ENCODE assay signal across 1 cellular context in the genomic region with DNA sequence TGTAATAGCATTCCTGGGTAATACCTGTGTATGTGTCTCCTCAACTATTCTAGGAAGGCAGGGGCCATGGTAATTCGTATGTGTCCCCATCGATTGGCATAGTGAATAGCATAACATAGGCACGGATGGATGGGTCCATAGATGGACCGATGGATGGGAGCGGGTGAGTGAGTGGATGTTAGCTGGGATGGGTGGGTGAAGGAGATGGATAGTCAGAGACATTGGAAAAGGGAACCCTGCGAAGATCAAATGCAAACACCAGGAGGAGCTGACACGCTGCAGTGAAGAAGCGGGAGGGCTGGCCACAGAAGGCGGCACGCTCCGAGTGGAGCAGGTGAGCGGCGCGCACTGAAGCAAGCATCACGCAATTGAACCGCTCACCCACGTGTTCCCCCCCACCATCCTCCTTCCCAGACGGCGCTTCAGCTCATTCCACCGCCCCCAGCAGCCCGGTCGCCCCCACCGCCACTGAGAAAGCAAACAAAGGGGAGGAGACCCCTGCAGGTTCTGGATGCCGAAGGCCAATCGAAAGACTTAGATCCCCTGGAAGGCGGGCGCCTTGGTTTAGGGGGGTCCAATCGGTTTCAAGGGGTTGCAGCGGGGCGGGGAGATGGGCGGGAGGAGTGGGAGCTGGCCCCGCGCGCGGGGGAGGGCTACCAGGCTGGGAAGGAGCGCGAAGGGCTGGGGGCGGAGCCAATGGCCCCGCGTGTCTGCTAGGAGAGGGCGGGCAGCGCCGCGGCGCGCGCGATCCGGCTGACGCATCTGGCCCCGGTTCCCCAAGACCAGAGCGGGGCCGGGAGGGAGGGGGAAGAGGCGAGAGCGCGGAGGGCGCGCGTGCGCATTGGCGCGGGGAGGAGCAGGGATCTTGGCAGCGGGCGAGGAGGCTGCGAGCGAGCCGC.
A peak's percentile ranks its signal among the peaks of the same experiment; 100 is the strongest.
TF ChIP-seq lines count a peak whose summit lies in the region.

A gene (plus strand): TSS at position 839 of the 899 bp plus-strand sequence. CDS start 90 bp downstream, outside the sequence.

TF ChIP-seq in HEK293, 187 proteins besides CTCF, POLR2A, EP300 and RAD21 (continued from another document and continues in another):
- TF ChIP-seq ZNF16 (tag by site-specific recombination; IDR thresholded peaks at IDR 0.05; ENCODE audit: low read depth) (no peak), ZNF416 (tag by site-specific recombination; IDR thresholded peaks at IDR 0.05) (no peak), ZNF24 (tag by site-specific recombination; IDR thresholded peaks at IDR 0.05) (peak; percentile 87), ZNF529 (tag by site-specific recombination; IDR thresholded peaks at IDR 0.05; ENCODE audit: insufficient replicate concordance) (no peak), ZNF76 (tag by site-specific recombination; IDR thresholded peaks at IDR 0.05; ENCODE audit: borderline replicate concordance, low read depth) (peak; percentile 69), ZNF549 (tag by site-specific recombination; IDR thresholded peaks at IDR 0.05) (no peak), ZNF311 (tag by site-specific recombination; IDR thresholded peaks at IDR 0.05; ENCODE audit: borderline replicate concordance) (no peak), FEZF1 (tag by site-specific recombination; IDR thresholded peaks at IDR 0.05) (0 out of 2 replicates have a peak, but pooled peaks have one; percentile 20), ZNF664 (tag by site-specific recombination; IDR thresholded peaks at IDR 0.05) (no peak), ZNF132 (tag by site-specific recombination; IDR thresholded peaks at IDR 0.05; ENCODE audit: borderline replicate concordance) (no peak), ZNF560 (tag by site-specific recombination; IDR thresholded peaks at IDR 0.05; ENCODE audit: borderline replicate concordance) (no peak), ZBTB1 (tag by site-specific recombination; IDR thresholded peaks at IDR 0.05) (peak; percentile 49; the same call in 1 of the 2 replicates), KLF10 (tag by site-specific recombination; IDR thresholded peaks at IDR 0.05) (peak; percentile 22; the same call in 1 of the 2 replicates), ZNF501 (tag by site-specific recombination; IDR thresholded peaks at IDR 0.05) (peak; percentile 71; the same call in 1 of the 2 replicates), ZNF433 (tag by site-specific recombination; IDR thresholded peaks at IDR 0.05; ENCODE audit: low read depth) (no peak), HOXC10 (CRISPR knock-in tag; IDR thresholded peaks at IDR 0.05) (no peak), MYNN (tag by site-specific recombination; IDR thresholded peaks at IDR 0.05; ENCODE audit: borderline replicate concordance) (no peak), YY1 (tag by site-specific recombination; IDR thresholded peaks at IDR 0.05) (no peak), ZNF394 (tag by site-specific recombination; IDR thresholded peaks at IDR 0.05; ENCODE audit: borderline replicate concordance) (peak; percentile 97), ZNF239 (tag by site-specific recombination; IDR thresholded peaks at IDR 0.05) (no peak), ZNF600 (tag by site-specific recombination; IDR thresholded peaks at IDR 0.05) (peak; percentile 94), ZNF830 (tag by site-specific recombination; IDR thresholded peaks at IDR 0.05; ENCODE audit: low read depth) (no peak), ZNF366 (tag by site-specific recombination; conservative IDR thresholded peaks at IDR 0.05) (peak; percentile 97), ZNF791 (tag by site-specific recombination; IDR thresholded peaks at IDR 0.05) (no peak), ZNF350 (tag by site-specific recombination; IDR thresholded peaks at IDR 0.05) (no peak), GLI2 (tag by site-specific recombination; IDR thresholded peaks at IDR 0.05; ENCODE audit: borderline replicate concordance, low read depth) (no peak), ZNF626 (tag by site-specific recombination; IDR thresholded peaks at IDR 0.05) (no peak), ZNF169 (tag by site-specific recombination; IDR thresholded peaks at IDR 0.05) (no peak), ZNF114 (tag by site-specific recombination; IDR thresholded peaks at IDR 0.05) (no peak)
- TF ChIP-seq, protein P1, sequence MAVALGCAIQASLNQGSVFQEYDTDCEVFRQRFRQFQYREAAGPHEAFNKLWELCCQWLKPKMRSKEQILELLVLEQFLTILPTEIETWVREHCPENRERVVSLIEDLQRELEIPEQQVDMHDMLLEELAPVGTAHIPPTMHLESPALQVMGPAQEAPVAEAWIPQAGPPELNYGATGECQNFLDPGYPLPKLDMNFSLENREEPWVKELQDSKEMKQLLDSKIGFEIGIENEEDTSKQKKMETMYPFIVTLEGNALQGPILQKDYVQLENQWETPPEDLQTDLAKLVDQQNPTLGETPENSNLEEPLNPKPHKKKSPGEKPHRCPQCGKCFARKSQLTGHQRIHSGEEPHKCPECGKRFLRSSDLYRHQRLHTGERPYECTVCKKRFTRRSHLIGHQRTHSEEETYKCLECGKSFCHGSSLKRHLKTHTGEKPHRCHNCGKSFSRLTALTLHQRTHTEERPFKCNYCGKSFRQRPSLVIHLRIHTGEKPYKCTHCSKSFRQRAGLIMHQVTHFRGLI (tag by site-specific recombination; IDR thresholded peaks at IDR 0.05), result no peak
- TF ChIP-seq, protein P2, sequence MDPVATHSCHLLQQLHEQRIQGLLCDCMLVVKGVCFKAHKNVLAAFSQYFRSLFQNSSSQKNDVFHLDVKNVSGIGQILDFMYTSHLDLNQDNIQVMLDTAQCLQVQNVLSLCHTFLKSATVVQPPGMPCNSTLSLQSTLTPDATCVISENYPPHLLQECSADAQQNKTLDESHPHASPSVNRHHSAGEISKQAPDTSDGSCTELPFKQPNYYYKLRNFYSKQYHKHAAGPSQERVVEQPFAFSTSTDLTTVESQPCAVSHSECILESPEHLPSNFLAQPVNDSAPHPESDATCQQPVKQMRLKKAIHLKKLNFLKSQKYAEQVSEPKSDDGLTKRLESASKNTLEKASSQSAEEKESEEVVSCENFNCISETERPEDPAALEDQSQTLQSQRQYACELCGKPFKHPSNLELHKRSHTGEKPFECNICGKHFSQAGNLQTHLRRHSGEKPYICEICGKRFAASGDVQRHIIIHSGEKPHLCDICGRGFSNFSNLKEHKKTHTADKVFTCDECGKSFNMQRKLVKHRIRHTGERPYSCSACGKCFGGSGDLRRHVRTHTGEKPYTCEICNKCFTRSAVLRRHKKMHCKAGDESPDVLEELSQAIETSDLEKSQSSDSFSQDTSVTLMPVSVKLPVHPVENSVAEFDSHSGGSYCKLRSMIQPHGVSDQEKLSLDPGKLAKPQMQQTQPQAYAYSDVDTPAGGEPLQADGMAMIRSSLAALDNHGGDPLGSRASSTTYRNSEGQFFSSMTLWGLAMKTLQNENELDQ (tag by site-specific recombination; IDR thresholded peaks at IDR 0.05; ENCODE audit: low read depth), result no peak
- TF ChIP-seq, protein P3, sequence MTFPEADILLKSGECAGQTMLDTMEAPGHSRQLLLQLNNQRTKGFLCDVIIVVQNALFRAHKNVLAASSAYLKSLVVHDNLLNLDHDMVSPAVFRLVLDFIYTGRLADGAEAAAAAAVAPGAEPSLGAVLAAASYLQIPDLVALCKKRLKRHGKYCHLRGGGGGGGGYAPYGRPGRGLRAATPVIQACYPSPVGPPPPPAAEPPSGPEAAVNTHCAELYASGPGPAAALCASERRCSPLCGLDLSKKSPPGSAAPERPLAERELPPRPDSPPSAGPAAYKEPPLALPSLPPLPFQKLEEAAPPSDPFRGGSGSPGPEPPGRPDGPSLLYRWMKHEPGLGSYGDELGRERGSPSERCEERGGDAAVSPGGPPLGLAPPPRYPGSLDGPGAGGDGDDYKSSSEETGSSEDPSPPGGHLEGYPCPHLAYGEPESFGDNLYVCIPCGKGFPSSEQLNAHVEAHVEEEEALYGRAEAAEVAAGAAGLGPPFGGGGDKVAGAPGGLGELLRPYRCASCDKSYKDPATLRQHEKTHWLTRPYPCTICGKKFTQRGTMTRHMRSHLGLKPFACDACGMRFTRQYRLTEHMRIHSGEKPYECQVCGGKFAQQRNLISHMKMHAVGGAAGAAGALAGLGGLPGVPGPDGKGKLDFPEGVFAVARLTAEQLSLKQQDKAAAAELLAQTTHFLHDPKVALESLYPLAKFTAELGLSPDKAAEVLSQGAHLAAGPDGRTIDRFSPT (tag by site-specific recombination; IDR thresholded peaks at IDR 0.05), result peak; percentile 41; the same call in 1 of the 2 replicates
- TF ChIP-seq, protein P4, sequence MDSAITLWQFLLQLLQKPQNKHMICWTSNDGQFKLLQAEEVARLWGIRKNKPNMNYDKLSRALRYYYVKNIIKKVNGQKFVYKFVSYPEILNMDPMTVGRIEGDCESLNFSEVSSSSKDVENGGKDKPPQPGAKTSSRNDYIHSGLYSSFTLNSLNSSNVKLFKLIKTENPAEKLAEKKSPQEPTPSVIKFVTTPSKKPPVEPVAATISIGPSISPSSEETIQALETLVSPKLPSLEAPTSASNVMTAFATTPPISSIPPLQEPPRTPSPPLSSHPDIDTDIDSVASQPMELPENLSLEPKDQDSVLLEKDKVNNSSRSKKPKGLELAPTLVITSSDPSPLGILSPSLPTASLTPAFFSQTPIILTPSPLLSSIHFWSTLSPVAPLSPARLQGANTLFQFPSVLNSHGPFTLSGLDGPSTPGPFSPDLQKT (IDR thresholded peaks at IDR 0.05; ENCODE audit: borderline replicate concordance, low read depth, low read length), result no peak
- TF ChIP-seq, protein P5, sequence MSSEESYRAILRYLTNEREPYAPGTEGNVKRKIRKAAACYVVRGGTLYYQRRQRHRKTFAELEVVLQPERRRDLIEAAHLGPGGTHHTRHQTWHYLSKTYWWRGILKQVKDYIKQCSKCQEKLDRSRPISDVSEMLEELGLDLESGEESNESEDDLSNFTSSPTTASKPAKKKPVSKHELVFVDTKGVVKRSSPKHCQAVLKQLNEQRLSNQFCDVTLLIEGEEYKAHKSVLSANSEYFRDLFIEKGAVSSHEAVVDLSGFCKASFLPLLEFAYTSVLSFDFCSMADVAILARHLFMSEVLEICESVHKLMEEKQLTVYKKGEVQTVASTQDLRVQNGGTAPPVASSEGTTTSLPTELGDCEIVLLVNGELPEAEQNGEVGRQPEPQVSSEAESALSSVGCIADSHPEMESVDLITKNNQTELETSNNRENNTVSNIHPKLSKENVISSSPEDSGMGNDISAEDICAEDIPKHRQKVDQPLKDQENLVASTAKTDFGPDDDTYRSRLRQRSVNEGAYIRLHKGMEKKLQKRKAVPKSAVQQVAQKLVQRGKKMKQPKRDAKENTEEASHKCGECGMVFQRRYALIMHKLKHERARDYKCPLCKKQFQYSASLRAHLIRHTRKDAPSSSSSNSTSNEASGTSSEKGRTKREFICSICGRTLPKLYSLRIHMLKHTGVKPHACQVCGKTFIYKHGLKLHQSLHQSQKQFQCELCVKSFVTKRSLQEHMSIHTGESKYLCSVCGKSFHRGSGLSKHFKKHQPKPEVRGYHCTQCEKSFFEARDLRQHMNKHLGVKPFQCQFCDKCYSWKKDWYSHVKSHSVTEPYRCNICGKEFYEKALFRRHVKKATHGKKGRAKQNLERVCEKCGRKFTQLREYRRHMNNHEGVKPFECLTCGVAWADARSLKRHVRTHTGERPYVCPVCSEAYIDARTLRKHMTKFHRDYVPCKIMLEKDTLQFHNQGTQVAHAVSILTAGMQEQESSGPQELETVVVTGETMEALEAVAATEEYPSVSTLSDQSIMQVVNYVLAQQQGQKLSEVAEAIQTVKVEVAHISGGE (tag by site-specific recombination; conservative IDR thresholded peaks at IDR 0.05; ENCODE audit: low read depth), result peak; percentile 23; the same call in 1 of the 2 replicates
- TF ChIP-seq, protein P6, sequence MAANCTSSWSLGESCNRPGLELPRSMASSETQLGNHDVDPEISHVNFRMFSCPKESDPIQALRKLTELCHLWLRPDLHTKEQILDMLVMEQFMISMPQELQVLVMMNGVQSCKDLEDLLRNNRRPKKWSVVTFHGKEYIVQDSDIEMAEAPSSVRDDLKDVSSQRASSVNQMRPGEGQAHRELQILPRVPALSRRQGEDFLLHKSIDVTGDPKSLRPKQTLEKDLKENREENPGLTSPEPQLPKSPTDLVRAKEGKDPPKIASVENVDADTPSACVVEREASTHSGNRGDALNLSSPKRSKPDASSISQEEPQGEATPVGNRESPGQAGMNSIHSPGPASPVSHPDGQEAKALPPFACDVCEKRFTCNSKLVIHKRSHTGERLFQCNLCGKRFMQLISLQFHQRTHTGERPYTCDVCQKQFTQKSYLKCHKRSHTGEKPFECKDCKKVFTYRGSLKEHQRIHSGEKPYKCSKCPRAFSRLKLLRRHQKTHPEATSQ (tag by site-specific recombination; IDR thresholded peaks at IDR 0.05), result no peak
- TF ChIP-seq, protein P7, sequence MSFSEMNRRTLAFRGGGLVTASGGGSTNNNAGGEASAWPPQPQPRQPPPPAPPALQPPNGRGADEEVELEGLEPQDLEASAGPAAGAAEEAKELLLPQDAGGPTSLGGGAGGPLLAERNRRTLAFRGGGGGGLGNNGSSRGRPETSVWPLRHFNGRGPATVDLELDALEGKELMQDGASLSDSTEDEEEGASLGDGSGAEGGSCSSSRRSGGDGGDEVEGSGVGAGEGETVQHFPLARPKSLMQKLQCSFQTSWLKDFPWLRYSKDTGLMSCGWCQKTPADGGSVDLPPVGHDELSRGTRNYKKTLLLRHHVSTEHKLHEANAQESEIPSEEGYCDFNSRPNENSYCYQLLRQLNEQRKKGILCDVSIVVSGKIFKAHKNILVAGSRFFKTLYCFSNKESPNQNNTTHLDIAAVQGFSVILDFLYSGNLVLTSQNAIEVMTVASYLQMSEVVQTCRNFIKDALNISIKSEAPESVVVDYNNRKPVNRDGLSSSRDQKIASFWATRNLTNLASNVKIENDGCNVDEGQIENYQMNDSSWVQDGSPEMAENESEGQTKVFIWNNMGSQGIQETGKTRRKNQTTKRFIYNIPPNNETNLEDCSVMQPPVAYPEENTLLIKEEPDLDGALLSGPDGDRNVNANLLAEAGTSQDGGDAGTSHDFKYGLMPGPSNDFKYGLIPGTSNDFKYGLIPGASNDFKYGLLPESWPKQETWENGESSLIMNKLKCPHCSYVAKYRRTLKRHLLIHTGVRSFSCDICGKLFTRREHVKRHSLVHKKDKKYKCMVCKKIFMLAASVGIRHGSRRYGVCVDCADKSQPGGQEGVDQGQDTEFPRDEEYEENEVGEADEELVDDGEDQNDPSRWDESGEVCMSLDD (tag by site-specific recombination; IDR thresholded peaks at IDR 0.05), result peak; percentile 61
- TF ChIP-seq, protein P8, sequence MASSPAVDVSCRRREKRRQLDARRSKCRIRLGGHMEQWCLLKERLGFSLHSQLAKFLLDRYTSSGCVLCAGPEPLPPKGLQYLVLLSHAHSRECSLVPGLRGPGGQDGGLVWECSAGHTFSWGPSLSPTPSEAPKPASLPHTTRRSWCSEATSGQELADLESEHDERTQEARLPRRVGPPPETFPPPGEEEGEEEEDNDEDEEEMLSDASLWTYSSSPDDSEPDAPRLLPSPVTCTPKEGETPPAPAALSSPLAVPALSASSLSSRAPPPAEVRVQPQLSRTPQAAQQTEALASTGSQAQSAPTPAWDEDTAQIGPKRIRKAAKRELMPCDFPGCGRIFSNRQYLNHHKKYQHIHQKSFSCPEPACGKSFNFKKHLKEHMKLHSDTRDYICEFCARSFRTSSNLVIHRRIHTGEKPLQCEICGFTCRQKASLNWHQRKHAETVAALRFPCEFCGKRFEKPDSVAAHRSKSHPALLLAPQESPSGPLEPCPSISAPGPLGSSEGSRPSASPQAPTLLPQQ (tag by site-specific recombination; IDR thresholded peaks at IDR 0.05), result no peak; the same call in 1 of the 2 replicates
- TF ChIP-seq, protein P9, sequence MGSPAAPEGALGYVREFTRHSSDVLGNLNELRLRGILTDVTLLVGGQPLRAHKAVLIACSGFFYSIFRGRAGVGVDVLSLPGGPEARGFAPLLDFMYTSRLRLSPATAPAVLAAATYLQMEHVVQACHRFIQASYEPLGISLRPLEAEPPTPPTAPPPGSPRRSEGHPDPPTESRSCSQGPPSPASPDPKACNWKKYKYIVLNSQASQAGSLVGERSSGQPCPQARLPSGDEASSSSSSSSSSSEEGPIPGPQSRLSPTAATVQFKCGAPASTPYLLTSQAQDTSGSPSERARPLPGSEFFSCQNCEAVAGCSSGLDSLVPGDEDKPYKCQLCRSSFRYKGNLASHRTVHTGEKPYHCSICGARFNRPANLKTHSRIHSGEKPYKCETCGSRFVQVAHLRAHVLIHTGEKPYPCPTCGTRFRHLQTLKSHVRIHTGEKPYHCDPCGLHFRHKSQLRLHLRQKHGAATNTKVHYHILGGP (tag by site-specific recombination; IDR thresholded peaks at IDR 0.05), result no peak
